Comparison of ENCODE assay signal across 9 cellular contexts in the genomic region with DNA sequence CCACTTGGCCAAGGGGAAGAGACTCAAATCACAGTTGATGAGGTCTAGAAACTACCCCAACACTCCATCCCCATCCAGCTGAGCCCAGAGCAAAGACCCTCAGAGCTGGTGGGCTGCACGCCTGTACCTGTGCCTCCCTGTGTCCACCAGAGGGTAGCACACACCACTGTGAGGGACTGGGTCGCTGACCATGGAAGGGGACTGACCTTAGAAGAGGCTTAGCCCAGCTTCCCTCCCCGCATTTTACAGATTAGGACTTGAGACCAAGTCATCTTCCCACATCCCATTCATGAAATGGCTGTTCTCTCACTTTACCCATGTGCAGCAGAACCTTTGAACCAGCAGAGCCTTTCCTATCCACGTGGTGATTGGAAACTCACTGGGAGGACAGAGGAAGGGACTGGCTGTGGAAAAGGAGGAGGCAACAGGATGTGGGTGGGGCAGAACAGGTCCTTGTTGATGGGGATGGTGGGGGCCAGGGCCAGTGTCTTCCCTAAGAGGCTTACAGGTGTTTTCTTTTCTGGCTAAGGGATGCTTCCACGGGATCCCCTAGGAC. TPM values are rescaled to one million over a fixed set of nuclear protein-coding genes. Genes with fewer than 3 reads are reported as not detected.
DNase-seq lines count a peak whose midpoint lies in the region; ATAC-seq and TF ChIP-seq lines count a peak whose summit lies in the region.
"Had no signal": no experiment of that assay in that cellular context is flagged by ENCODE, and none has a peak within 500 bp of the region (broad histone marks: within the 10 kb centered on the region; RNA-seq: fewer than 3 reads in every experiment).

No MANE protein-coding gene starts in this region.

- H3K9me2 ChIP-seq in DOHH2 (replicated peaks; ENCODE audit: control insufficient read depth, low read length), result no peaks in the 10 kb centered on the region

- H4K20me1 ChIP-seq in DOHH2 (ENCODE audit: control insufficient read depth, insufficient read depth, low read depth, low read length) (no peaks in the 10 kb centered on the region), KMS-11 (ENCODE audit: insufficient read depth) (no peaks in the 10 kb centered on the region)

- H3K4me1 ChIP-seq in DOHH2 (ENCODE audit: control insufficient read depth, low read length), result peaks cover 7% of the 10 kb centered on the region
- H3K4me1 ChIP-seq in KMS-11 (ENCODE audit: low read depth, poor library complexity, severe bottlenecking), result peaks cover 4% of the 10 kb centered on the region

- H3K79me2 ChIP-seq in DOHH2 (ENCODE audit: control insufficient read depth, low read length) (no peaks in the 10 kb centered on the region), KMS-11 (ENCODE audit: insufficient read depth, low read depth) (no peaks in the 10 kb centered on the region)

- no peak overlapping the region for H3K27ac ChIP-seq in DOHH2 (ENCODE audit: low read depth, low read length)
- no peak overlapping the region for H3K27ac ChIP-seq in KMS-11
- H3K27ac ChIP-seq: ascending aorta had no signal

- H3K36me3 ChIP-seq in DOHH2 (ENCODE audit: control insufficient read depth, low read length) (no peaks in the 10 kb centered on the region), KMS-11 (ENCODE audit: insufficient read depth) (no peaks in the 10 kb centered on the region)
- H3K36me3 ChIP-seq: ascending aorta had no signal

- H2AFZ ChIP-seq in KMS-11 (ENCODE audit: low read depth), result no peak overlapping the region

- H3K9me3 ChIP-seq in DOHH2 (ENCODE audit: control insufficient read depth, insufficient read depth, low read length), result no peaks in the 10 kb centered on the region
- H3K9me3 ChIP-seq: ascending aorta had no signal

- no peak for ATAC-seq in HG03039 (IDR thresholded peaks at IDR 0.05; ENCODE audit: unreplicated experiment)
- ATAC-seq in GM19463 (IDR thresholded peaks at IDR 0.05; ENCODE audit: unreplicated experiment), result no peak
- no peak for ATAC-seq in GM18861 (IDR thresholded peaks at IDR 0.05; ENCODE audit: unreplicated experiment)

- no peak overlapping the region for H3K4me3 ChIP-seq in DOHH2 (ENCODE audit: low read length)
- no peak overlapping the region for H3K4me3 ChIP-seq in KMS-11 (IDR thresholded peaks at IDR 0.05; ENCODE audit: insufficient read depth, low read depth, low read length)
- H3K4me3 ChIP-seq: ascending aorta had no signal

- no peak overlapping the region for H3K9ac ChIP-seq in KMS-11

- TF ChIP-seq CTCF in DOHH2 (IDR thresholded peaks at IDR 0.05; ENCODE audit: low read depth, low read length, poor library complexity, severe bottlenecking), result peak; percentile 22
- TF ChIP-seq CTCF in KMS-11 (conservative IDR thresholded peaks at IDR 0.05; ENCODE audit: low read depth, low read length), result peak; percentile 46

- peaks cover 2% of the 10 kb centered on the region for H3F3A ChIP-seq in DOHH2 (ENCODE audit: control insufficient read depth, insufficient read depth)

- DNase-seq in dermis blood vessel endothelial cell, result peak; percentile 78
- DNase-seq in non-pigmented ciliary epithelial cell (ENCODE audit: low read depth), result peak; percentile 9
- no peak for DNase-seq in medulla oblongata (ENCODE audit: extremely low spot score)

- no peak overlapping the region for H3K4me2 ChIP-seq in DOHH2 (ENCODE audit: low read length)
- no peak overlapping the region for H3K4me2 ChIP-seq in KMS-11

- H3K27me3 ChIP-seq in DOHH2 (ENCODE audit: control insufficient read depth, low read length) (peaks cover 40% of the 10 kb centered on the region), KMS-11 (ENCODE audit: insufficient read depth, low read depth) (no peaks in the 10 kb centered on the region)

RNA-seq across cellular contexts. Expression of gene CPXM1, which starts 44.3 kb away (rescaled TPM):
- total RNA-seq in dermis blood vessel endothelial cell, result 0.34 and 0.37 TPM in 2 replicates
- total RNA-seq: ascending aorta had no signal

RNA-seq across cellular contexts. Expression of gene C20orf141, which starts 58.7 kb away (rescaled TPM):
- total RNA-seq in dermis blood vessel endothelial cell, result not detected in 2 replicates
- total RNA-seq: ascending aorta had no signal
